ENCODE assay signal across 8 cellular contexts in genomic region chr2:102020596-102021170, GRCh38. TPM values are rescaled to one million over a fixed set of nuclear protein-coding genes. Genes with fewer than 3 reads are reported as not detected.
DNase-seq lines count a peak whose midpoint lies in the region; ATAC-seq and TF ChIP-seq lines count a peak whose summit lies in the region.

No MANE protein-coding gene starts in this region.

- H3K9me3 ChIP-seq in right lobe of liver = no peaks in the 10 kb centered on the region

- H3K27me3 ChIP-seq in right lobe of liver = no peaks in the 10 kb centered on the region

- DNase-seq in NCI-H2171 treated with DMSO at 0.1 percent for 48 hours (lab: John Stamatoyannopoulos, UW) (peak; percentile 22), NCI-H2171 (lab: John Stamatoyannopoulos, UW) (no peak), NCI-H460 (ENCODE audit: extremely low read depth, low read depth) (peak; percentile 84), coronary artery (ENCODE audit: low spot score) (peak; percentile 91), right lobe of liver (peak; percentile 86 to 87 (median 87))
- DNase-seq in activated CD4-positive, alpha-beta T cell treated with anti-CD3 and anti-CD28 coated beads, Interleukin-2, amount 50 U/mL, for 1 hour = peak; percentile 82
- DNase-seq in stimulated activated CD4-positive, alpha-beta T cell treated with anti-CD3 and anti-CD28 coated beads, Interleukin-4, amount 100 ng/mL, for 48 hours (ENCODE audit: low read depth in 2 of 2) = peak; percentile 82 to 89

- peaks cover 0 to 2% (median 0%) of the 10 kb centered on the region in 4 donors for H3K36me3 ChIP-seq in right lobe of liver

- TF ChIP-seq CTCF in coronary artery (IDR thresholded peaks at IDR 0.05) (peak; percentile 98), right lobe of liver (IDR thresholded peaks at IDR 0.05) (peak; percentile 98 to 99 (median 98))

- intact Hi-C loops in right lobe of liver (cut with DNase I) = loop anchor here in 1 of 2 donors (10.0 kb wide), 1 partner anchor 134 kb away; no protein-coding TSS in a partner anchor

- H3K27ac ChIP-seq in coronary artery (no peak overlapping the region), right lobe of liver (peak overlapping the region in 2 of 3 donors; percentile 52 to 63)

- ATAC-seq in HG02981 (IDR thresholded peaks at IDR 0.05; ENCODE audit: unreplicated experiment) (peak; percentile 41), right lobe of liver (peak; percentile 91 to 96 (median 94))

- 0% methylated on average over 9 of the region's 18 CpGs for WGBS in right lobe of liver (ENCODE audit: insufficient coverage, low coverage, low lambda C conversion rate, missing lambda C conversion rate)

- TF ChIP-seq POLR2A in right lobe of liver (IDR thresholded peaks at IDR 0.05) = no peak

- no peak overlapping the region for H3K4me3 ChIP-seq in coronary artery
- no peak overlapping the region for H3K4me3 ChIP-seq in right lobe of liver

- peaks cover 0 to 33% (median 10%) of the 10 kb centered on the region in 4 donors for H3K4me1 ChIP-seq in right lobe of liver

RNA-seq across cellular contexts. Expression of gene IL1R2, which starts 28.9 kb away (rescaled TPM):
- 0.37 and 1.2 TPM in 2 replicates for total RNA-seq in NCI-H460 (2014; rRNA removed; shearing (Covaris generic))
- 2.8 TPM in 1 of 2 replicates, not detected in the other for polyA plus RNA-seq in NCI-H460 (2014; cell fraction: nucleus; rRNA removed)
- 10 to 100 TPM in 4 of 6 experiments, 1 to 10 TPM in 2; 5.5 to 22.8 (median 12.3) TPM for total RNA-seq in right lobe of liver

Comparison
In these comparisons a context has a peak if more than half of its experiments do, and no peak if none do; other contexts are left out.
1. H3K27ac ChIP-seq: peak in right lobe of liver (2 of 3); none in coronary artery (0 of 2).